In the genomic region with DNA sequence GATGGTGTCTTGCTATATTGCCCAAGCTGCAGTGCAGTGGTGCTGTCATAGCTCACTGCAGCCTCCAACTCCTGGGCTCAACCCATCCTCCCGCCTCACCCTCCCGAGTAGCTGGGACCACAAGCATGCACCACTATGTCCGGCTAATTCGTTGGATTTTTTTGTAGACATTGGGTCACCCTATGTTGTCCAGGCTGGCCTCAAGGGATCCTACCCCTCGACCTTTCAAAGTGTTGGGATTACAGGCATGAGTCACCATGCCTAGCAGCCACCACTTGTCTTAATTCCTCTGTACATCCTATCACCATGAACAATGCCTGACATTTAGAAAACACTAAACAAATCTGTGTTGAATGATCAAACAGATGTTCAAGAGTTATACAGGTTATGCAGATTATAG, we compare ENCODE assay signal across 8 cellular contexts.
"Had no signal": no experiment of that assay in that cellular context is flagged by ENCODE, and none has a peak within 500 bp of the region (broad histone marks: within the 10 kb centered on the region; RNA-seq: fewer than 3 reads in every experiment).

No MANE protein-coding gene starts in this region.

- H3K27ac ChIP-seq: GM23248 had no signal

- H3K9me3 ChIP-seq: HAP-1 had no signal

- H3K36me3 ChIP-seq: HAP-1 had no signal

- ATAC-seq: HCT116, K562 had no signal

- H3K4me1 ChIP-seq: HAP-1 had no signal

- H3K4me3 Mint-ChIP-seq: HFFc6 had no signal

- H2AFZ ChIP-seq: GM23248 had no signal

- H3K27ac Mint-ChIP-seq: HFFc6 had no signal

- DNase-seq: GM23248, GOT3, H7, HFFc6, IMR-90 had no signal

- H3K9ac ChIP-seq: GM23248 had no signal

- H3K4me3 ChIP-seq: GM23248, HAP-1, K562 had no signal
